Comparison of ENCODE assay signal across 8 cellular contexts in genomic region chr13:24511824-24512207, GRCh38. TPM values are rescaled to one million over a fixed set of nuclear protein-coding genes. Genes with fewer than 3 reads are reported as not detected.
DNase-seq lines count a peak whose midpoint lies in the region; ATAC-seq lines count a peak whose summit lies in the region.

No MANE protein-coding gene starts in this region.

- H3K9me3 Mint-ChIP-seq in dendritic cell treated with granulocyte-macrophage colony-stimulating factor and Interleukin-4, amounts not matched to agents 40 ng/mL and 50 ng/mL, for 4 days: peaks cover 6% of the 10 kb centered on the region
- H3K9me3 Mint-ChIP-seq in naive thymus-derived CD8-positive, alpha-beta T cell: no peaks in the 10 kb centered on the region

- POLR2A ChIA-PET in naive thymus-derived CD8-positive, alpha-beta T cell (lab: Charles Lee): interaction anchor here (1.3 to 1.6 kb wide), 3 partner anchors 16 to 287 kb away, joined by 3 to 5 read pairs (median 5); no protein-coding TSS in a partner anchor

- H3K4me3 Mint-ChIP-seq in dendritic cell treated with granulocyte-macrophage colony-stimulating factor and Interleukin-4, amounts not matched to agents 40 ng/mL and 50 ng/mL, for 4 days: peak overlapping the region; percentile 92
- H3K4me3 Mint-ChIP-seq in naive thymus-derived CD8-positive, alpha-beta T cell: peak overlapping the region; percentile 89 to 96 (median 93)

- peaks cover 33% of the 10 kb centered on the region for H3K4me1 Mint-ChIP-seq in dendritic cell treated with granulocyte-macrophage colony-stimulating factor and Interleukin-4, amounts not matched to agents 40 ng/mL and 50 ng/mL, for 4 days (ENCODE audit: low read depth)
- H3K4me1 Mint-ChIP-seq in naive thymus-derived CD8-positive, alpha-beta T cell: peaks cover 25 to 49% (median 41%) of the 10 kb centered on the region in 4 donors

- intact Hi-C loops in dendritic cell treated with granulocyte-macrophage colony-stimulating factor and Interleukin-4, amounts not matched to agents 40 ng/mL and 50 ng/mL, for 4 days (cut with micrococcal nuclease): loop anchor here (5.0 to 10.0 kb wide), 3 partner anchors 170 to 935 kb away; partner anchors contain the start of gene ATP12A

- peaks cover 49% of the 10 kb centered on the region for H3K36me3 Mint-ChIP-seq in dendritic cell treated with granulocyte-macrophage colony-stimulating factor and Interleukin-4, amounts not matched to agents 40 ng/mL and 50 ng/mL, for 4 days (ENCODE audit: low read depth)
- peaks cover 0 to 15% (median 7%) of the 10 kb centered on the region in 3 donors for H3K36me3 Mint-ChIP-seq in naive thymus-derived CD8-positive, alpha-beta T cell

- DNase-seq in COLO668 (lab: John Stamatoyannopoulos, UW; ENCODE audit: unreplicated experiment) (peak; percentile 69), NOMO-1 treated with dmso at 0.1 percent for 144 hours (lab: John Stamatoyannopoulos, UW; ENCODE audit: unreplicated experiment) (peak; percentile 67), occipital lobe (lab: John Stamatoyannopoulos, UW) (no peak), AG08395 (ENCODE audit: low spot score) (no peak)
- DNase-seq in naive thymus-derived CD8-positive, alpha-beta T cell: no peak

- H3K27me3 Mint-ChIP-seq in dendritic cell treated with granulocyte-macrophage colony-stimulating factor and Interleukin-4, amounts not matched to agents 40 ng/mL and 50 ng/mL, for 4 days: peaks cover 4% of the 10 kb centered on the region
- no peaks in the 10 kb centered on the region for H3K27me3 Mint-ChIP-seq in naive thymus-derived CD8-positive, alpha-beta T cell

- ATAC-seq in GM21825 (IDR thresholded peaks at IDR 0.05; ENCODE audit: unreplicated experiment) (peak; percentile 0), HG02840 (IDR thresholded peaks at IDR 0.05; ENCODE audit: low FRiP score, unreplicated experiment) (no peak)
- ATAC-seq in naive thymus-derived CD8-positive, alpha-beta T cell: peak in 1 of 2 donors; percentile 11

- H3K27ac Mint-ChIP-seq in dendritic cell treated with granulocyte-macrophage colony-stimulating factor and Interleukin-4, amounts not matched to agents 40 ng/mL and 50 ng/mL, for 4 days: peak overlapping the region; percentile 99
- H3K27ac Mint-ChIP-seq in naive thymus-derived CD8-positive, alpha-beta T cell: peak overlapping the region; percentile 84 to 95 (median 92)

RNA-seq across cellular contexts. Expression of gene PARP4, which starts 0.8 kb away (rescaled TPM):
- 10 to 100 TPM; 70.9 to 73.4 TPM for total RNA-seq in naive thymus-derived CD8-positive, alpha-beta T cell
- polyA plus RNA-seq in naive thymus-derived CD8-positive, alpha-beta T cell: 10 to 100 TPM; 37.0 to 48.1 (median 42.2) TPM
- 6.4 TPM for total RNA-seq in occipital lobe

Comparison
In these comparisons a context has a peak if more than half of its experiments do, and no peak if none do; other contexts are left out.
1. DNase-seq: peak in COLO668 (single experiment) and NOMO-1 treated with dmso at 0.1 percent for 144 hours (single experiment); none in naive thymus-derived CD8-positive, alpha-beta T cell (0 of 10), occipital lobe (single experiment) and AG08395 (single experiment).